Comparison of ENCODE assay signal across 8 cellular contexts in genomic region chr1:26827205-26827604, GRCh38. TPM values are rescaled to one million over a fixed set of nuclear protein-coding genes. Genes with fewer than 3 reads are reported as not detected.
DNase-seq lines count a peak whose midpoint lies in the region; ATAC-seq, FAIRE-seq and TF ChIP-seq lines count a peak whose summit lies in the region.

No MANE protein-coding gene starts in this region.

- H3K4me3 ChIP-seq in astrocyte of the spinal cord (ENCODE audit: low read depth, low read length) (peak overlapping the region; percentile 73), HepG2 (replicated peaks in 1 of 3; ENCODE audit: insufficient read depth in 1 of 3, low read depth in 2 of 3, low read length in 3 of 3) (peak overlapping the region; percentile 77 to 83 (median 79)), thoracic aorta (peak overlapping the region; percentile 83)

- H3K9me3 ChIP-seq in HepG2 (ENCODE audit: low read length) (no peaks in the 10 kb centered on the region), thoracic aorta (no peaks in the 10 kb centered on the region)

- peaks cover 29% of the 10 kb centered on the region for H3K36me3 Mint-ChIP-seq in T-helper 2 cell treated with Interferon-gamma antibody and Interleukin-4, amounts not matched to agents 5 μg/mL and 100 μg/mL, for 36 hours (ENCODE audit: low read depth)

- no peaks in the 10 kb centered on the region for H3K9me3 Mint-ChIP-seq in T-helper 2 cell treated with Interferon-gamma antibody and Interleukin-4, amounts not matched to agents 5 μg/mL and 100 μg/mL, for 36 hours

- peaks cover 79% of the 10 kb centered on the region for H3K4me1 ChIP-seq in HepG2 (ENCODE audit: insufficient read depth, low read length)
- H3K4me1 ChIP-seq in thoracic aorta (ENCODE audit: control insufficient read depth in 1 of 2, low read depth in 2 of 2): peaks cover 14 to 37% of the 10 kb centered on the region in 2 donors

- ATAC-seq in HepG2 (no peak), thoracic aorta (ENCODE audit: insufficient number of reproducible peaks, low FRiP score, low read depth) (no peak), GM18873 (IDR thresholded peaks at IDR 0.05; ENCODE audit: low FRiP score, unreplicated experiment) (no peak), GM18909 (IDR thresholded peaks at IDR 0.05; ENCODE audit: poor library complexity, unreplicated experiment) (no peak)

- TF ChIP-seq EP300 in HepG2 (IDR thresholded peaks at IDR 0.05; ENCODE audit: low read depth in 2 of 2, low read length in 2 of 2): no peak
- TF ChIP-seq EP300 in HepG2 (CRISPR knock-in tag; IDR thresholded peaks at IDR 0.05; ENCODE audit: borderline replicate concordance): no peak

- H3K4me2 ChIP-seq in HepG2 (ENCODE audit: low read depth, low read length): peak overlapping the region; percentile 85

- no peaks in the 10 kb centered on the region; a peak in 1 of 5 replicates for H3K27me3 ChIP-seq in HepG2 (ENCODE audit: control insufficient read depth in 1 of 2, insufficient read depth in 2 of 2, low read length in 2 of 2)
- H3K27me3 ChIP-seq in thoracic aorta (replicated peaks; ENCODE audit: insufficient read depth): no peaks in the 10 kb centered on the region

- 29% methylated on average over 10 of the region's 10 CpGs for WGBS in HepG2 (ENCODE audit: low lambda C conversion rate)

- in situ Hi-C loops in astrocyte of the spinal cord (cut with HindIII; ENCODE audit: low sequenced_read_pairs): no loop called here
- in situ Hi-C loops in HepG2 (cut with HindIII; ENCODE audit: extremely low pct_ligation_motif_present, low pct_unique_long_range_greater_than_20kb): no loop called here

- DNase-seq in T-helper 2 cell treated with Interferon-gamma antibody and Interleukin-4, amounts not matched to agents 5 μg/mL and 100 μg/mL, for 36 hours (ENCODE audit: low spot score): no peak
- DNase-seq in T-helper 2 cell (no peak), astrocyte of the spinal cord (ENCODE audit: low read depth, low spot score) (no peak), HepG2 (ENCODE audit: low spot score) (no peak), thoracic aorta (ENCODE audit: low spot score) (no peak)
- DNase-seq in stimulated activated CD4-positive, alpha-beta T cell treated with anti-CD3 and anti-CD28 coated beads, Interleukin-2, amount 100 ng/mL, for 24 hours: no peak

- H3K36me3 ChIP-seq in HepG2 (replicated peaks in 1 of 2; ENCODE audit: control insufficient read depth in 1 of 2, insufficient read depth in 2 of 2, low read length in 2 of 2) (peaks cover under 1 to 2% of the 10 kb centered on the region in 2 experiments; a peak in 1 of 5 replicates), thoracic aorta (no peaks in the 10 kb centered on the region)

- no peak overlapping the region for H2AFZ ChIP-seq in HepG2 (ENCODE audit: low read length)

- H3K4me3 Mint-ChIP-seq in T-helper 2 cell treated with Interferon-gamma antibody and Interleukin-4, amounts not matched to agents 5 μg/mL and 100 μg/mL, for 36 hours: peak overlapping the region; percentile 97

- no peak for FAIRE-seq in HepG2 (lab: Jason Lieb, UNC)

- CTCF ChIA-PET in HepG2 (lab: Yijun Ruan, JAX; ENCODE audit: low intra/inter-chr PET ratio, low total read pairs): no interaction called here

- H3K27ac Mint-ChIP-seq in T-helper 2 cell treated with Interferon-gamma antibody and Interleukin-4, amounts not matched to agents 5 μg/mL and 100 μg/mL, for 36 hours: peak overlapping the region; percentile 91

- TF ChIP-seq CTCF in astrocyte of the spinal cord (IDR thresholded peaks at IDR 0.05; ENCODE audit: low read depth, low read length): no peak
- no peak for TF ChIP-seq CTCF in HepG2 (CRISPR knock-in tag; IDR thresholded peaks at IDR 0.05)
- no peak for TF ChIP-seq CTCF in thoracic aorta (IDR thresholded peaks at IDR 0.05)

- no TSS peak for BruUV-seq in HepG2 (replicated peaks; lab: Mats Ljungman, UMichigan)

- peaks cover 23% of the 10 kb centered on the region for H3K79me2 ChIP-seq in HepG2 (ENCODE audit: insufficient read depth, low read length)

- H3K27ac ChIP-seq in HepG2 (ENCODE audit: extremely low read length, insufficient read depth, low read length) (no peak overlapping the region), thoracic aorta (peak overlapping the region; percentile 1 to 64)

- POLR2A ChIA-PET in HepG2 (lab: Yijun Ruan, JAX): no interaction called here

- H3K27me3 Mint-ChIP-seq in T-helper 2 cell treated with Interferon-gamma antibody and Interleukin-4, amounts not matched to agents 5 μg/mL and 100 μg/mL, for 36 hours (ENCODE audit: low read depth): no peaks in the 10 kb centered on the region

- intact Hi-C loops in HepG2 (cut with micrococcal nuclease; ENCODE audit: unreplicated experiment): no loop called here

- peak overlapping the region; percentile 70; the same call in 1 of the 2 replicates for H3K9ac ChIP-seq in HepG2 (ENCODE audit: insufficient read depth, low read depth, low read length)

- peaks cover 4% of the 10 kb centered on the region; the same call in 1 of the 2 replicates for H4K20me1 ChIP-seq in HepG2 (ENCODE audit: insufficient read depth, low read length)

- peaks cover 45% of the 10 kb centered on the region for H3K4me1 Mint-ChIP-seq in T-helper 2 cell treated with Interferon-gamma antibody and Interleukin-4, amounts not matched to agents 5 μg/mL and 100 μg/mL, for 36 hours (ENCODE audit: low read depth)

- no peak for TF ChIP-seq RAD21 in HepG2 (CRISPR knock-in tag; IDR thresholded peaks at IDR 0.05)

- TF ChIP-seq POLR2A in HepG2 (IDR thresholded peaks at IDR 0.05; ENCODE audit: insufficient read depth in 1 of 2, low read depth in 2 of 2, low read length in 2 of 2): no peak

RNA-seq across cellular contexts. Expression of gene ZDHHC18, which starts 0.7 kb away (rescaled TPM):
- total RNA-seq in HepG2 (2016; rRNA removed; fragmentation: Illumina TruSeq; extraction: Trizol): 9.0 and 13.2 TPM in 2 replicates
- 6.6 and 7.7 TPM in 2 replicates for total RNA-seq in HepG2 (2016; cell fraction: cytosol; rRNA removed; fragmentation: Illumina TruSeq; extraction: Trizol; ENCODE audit: low read depth)
- total RNA-seq in HepG2 (2016; cell fraction: insoluble cytoplasmic fraction; rRNA removed; fragmentation: Illumina TruSeq; extraction: Trizol): 7.9 and 11.9 TPM in 2 replicates
- 21.8 and 26.5 TPM in 2 replicates for total RNA-seq in HepG2 (2016; cell fraction: membrane; rRNA removed; fragmentation: Illumina TruSeq; extraction: Trizol)
- 9.5 and 10.6 TPM in 2 replicates for total RNA-seq in HepG2 (2016; cell fraction: nucleus; rRNA removed; fragmentation: Illumina TruSeq; extraction: Trizol)
- 35.3 and 40.6 TPM in 2 replicates for polyA plus RNA-seq in HepG2 (2011; rRNA removed)
- 29.0 and 30.0 TPM in 2 replicates for polyA plus RNA-seq in HepG2 (2011; cell fraction: cytosol; rRNA removed)
- polyA plus RNA-seq in HepG2 (2011; cell fraction: nucleus; rRNA removed): 32.6 and 39.8 TPM in 2 replicates
- 12.9 and 16.3 TPM in 2 replicates for polyA plus RNA-seq in HepG2 (2012)
- polyA plus RNA-seq in HepG2 (2016; cell fraction: cytosol; fragmentation: Illumina TruSeq; extraction: Trizol; ENCODE audit: low read depth): 13.9 and 14.2 TPM in 2 replicates
- polyA plus RNA-seq in HepG2 (2016; cell fraction: insoluble cytoplasmic fraction; fragmentation: Illumina TruSeq; extraction: Trizol; ENCODE audit: low read depth): 13.2 and 16.6 TPM in 2 replicates
- 30.8 and 32.0 TPM in 2 replicates for polyA plus RNA-seq in HepG2 (2016; cell fraction: membrane; fragmentation: Illumina TruSeq; extraction: Trizol; ENCODE audit: low read depth)
- polyA plus RNA-seq in HepG2 (2016; cell fraction: nucleus; fragmentation: Illumina TruSeq; extraction: Trizol; ENCODE audit: insufficient read depth, low read depth): 19.3 and 23.8 TPM in 2 replicates
- polyA minus RNA-seq in HepG2 (2011; rRNA and poly(A)+ RNA removed; ENCODE audit: low replicate concordance): 33.5 and 53.0 TPM in 2 replicates
- 11.3 and 14.6 TPM in 2 replicates for polyA minus RNA-seq in HepG2 (2011; cell fraction: cytosol; rRNA and poly(A)+ RNA removed)
- polyA minus RNA-seq in HepG2 (2011; cell fraction: nucleus; rRNA and poly(A)+ RNA removed): 8.4 and 8.7 TPM in 2 replicates
- 10 to 100 TPM; 13.3 to 29.9 TPM for total RNA-seq in thoracic aorta

RNA-seq across cellular contexts. Expression of gene SFN, which starts 35.7 kb away (rescaled TPM):
- total RNA-seq in HepG2 (2016; rRNA removed; fragmentation: Illumina TruSeq; extraction: Trizol): 5.6 and 6.8 TPM in 2 replicates
- total RNA-seq in HepG2 (2016; cell fraction: cytosol; rRNA removed; fragmentation: Illumina TruSeq; extraction: Trizol; ENCODE audit: low read depth): 1.2 and 1.3 TPM in 2 replicates
- 6.1 and 6.5 TPM in 2 replicates for total RNA-seq in HepG2 (2016; cell fraction: insoluble cytoplasmic fraction; rRNA removed; fragmentation: Illumina TruSeq; extraction: Trizol)
- 2.4 and 2.5 TPM in 2 replicates for total RNA-seq in HepG2 (2016; cell fraction: membrane; rRNA removed; fragmentation: Illumina TruSeq; extraction: Trizol)
- total RNA-seq in HepG2 (2016; cell fraction: nucleus; rRNA removed; fragmentation: Illumina TruSeq; extraction: Trizol): 2.2 and 3.0 TPM in 2 replicates
- 4.0 and 4.3 TPM in 2 replicates for polyA plus RNA-seq in HepG2 (2011; rRNA removed)
- 2.8 and 3.9 TPM in 2 replicates for polyA plus RNA-seq in HepG2 (2011; cell fraction: cytosol; rRNA removed)
- polyA plus RNA-seq in HepG2 (2011; cell fraction: nucleus; rRNA removed): 1.8 and 2.5 TPM in 2 replicates
- 4.0 and 4.4 TPM in 2 replicates for polyA plus RNA-seq in HepG2 (2012)
- 1.4 and 1.6 TPM in 2 replicates for polyA plus RNA-seq in HepG2 (2016; cell fraction: cytosol; fragmentation: Illumina TruSeq; extraction: Trizol; ENCODE audit: low read depth)
- polyA plus RNA-seq in HepG2 (2016; cell fraction: insoluble cytoplasmic fraction; fragmentation: Illumina TruSeq; extraction: Trizol; ENCODE audit: low read depth): 9.2 and 11.4 TPM in 2 replicates
- 2.1 and 2.5 TPM in 2 replicates for polyA plus RNA-seq in HepG2 (2016; cell fraction: membrane; fragmentation: Illumina TruSeq; extraction: Trizol; ENCODE audit: low read depth)
- 4.6 and 6.2 TPM in 2 replicates for polyA plus RNA-seq in HepG2 (2016; cell fraction: nucleus; fragmentation: Illumina TruSeq; extraction: Trizol; ENCODE audit: insufficient read depth, low read depth)
- polyA minus RNA-seq in HepG2 (2011; rRNA and poly(A)+ RNA removed; ENCODE audit: low replicate concordance): 2.2 and 119 TPM in 2 replicates
- polyA minus RNA-seq in HepG2 (2011; cell fraction: cytosol; rRNA and poly(A)+ RNA removed): 3.0 and 4.8 TPM in 2 replicates
- polyA minus RNA-seq in HepG2 (2011; cell fraction: nucleus; rRNA and poly(A)+ RNA removed): 0.37 and 1.7 TPM in 2 replicates
- 1 to 10 TPM; 1.9 to 3.8 TPM for total RNA-seq in thoracic aorta

RNA-seq across cellular contexts. Expression of gene PIGV, which starts 39.5 kb away (rescaled TPM):
- total RNA-seq in HepG2 (2016; rRNA removed; fragmentation: Illumina TruSeq; extraction: Trizol) (7.9 and 13.5 TPM in 2 replicates), thoracic aorta (10 to 100 TPM; 13.5 to 22.9 TPM)
- total RNA-seq in HepG2 (2016; cell fraction: cytosol; rRNA removed; fragmentation: Illumina TruSeq; extraction: Trizol; ENCODE audit: low read depth): 4.3 and 4.8 TPM in 2 replicates
- total RNA-seq in HepG2 (2016; cell fraction: insoluble cytoplasmic fraction; rRNA removed; fragmentation: Illumina TruSeq; extraction: Trizol): 8.9 and 14.1 TPM in 2 replicates
- 9.7 and 9.9 TPM in 2 replicates for total RNA-seq in HepG2 (2016; cell fraction: membrane; rRNA removed; fragmentation: Illumina TruSeq; extraction: Trizol)
- total RNA-seq in HepG2 (2016; cell fraction: nucleus; rRNA removed; fragmentation: Illumina TruSeq; extraction: Trizol): 14.6 and 15.0 TPM in 2 replicates
- 22.7 and 26.0 TPM in 2 replicates for polyA plus RNA-seq in HepG2 (2011; rRNA removed)
- polyA plus RNA-seq in HepG2 (2011; cell fraction: cytosol; rRNA removed): 21.0 and 27.5 TPM in 2 replicates
- polyA plus RNA-seq in HepG2 (2011; cell fraction: nucleus; rRNA removed): 14.3 and 18.5 TPM in 2 replicates
- polyA plus RNA-seq in HepG2 (2012): 13.6 and 14.8 TPM in 2 replicates
- 2.9 and 4.4 TPM in 2 replicates for polyA plus RNA-seq in HepG2 (2016; cell fraction: cytosol; fragmentation: Illumina TruSeq; extraction: Trizol; ENCODE audit: low read depth)
- polyA plus RNA-seq in HepG2 (2016; cell fraction: insoluble cytoplasmic fraction; fragmentation: Illumina TruSeq; extraction: Trizol; ENCODE audit: low read depth): 6.7 and 7.2 TPM in 2 replicates
- 5.3 and 7.0 TPM in 2 replicates for polyA plus RNA-seq in HepG2 (2016; cell fraction: membrane; fragmentation: Illumina TruSeq; extraction: Trizol; ENCODE audit: low read depth)
- 16.2 and 17.4 TPM in 2 replicates for polyA plus RNA-seq in HepG2 (2016; cell fraction: nucleus; fragmentation: Illumina TruSeq; extraction: Trizol; ENCODE audit: insufficient read depth, low read depth)
- polyA minus RNA-seq in HepG2 (2011; rRNA and poly(A)+ RNA removed; ENCODE audit: low replicate concordance): 41.6 and 80.7 TPM in 2 replicates
- polyA minus RNA-seq in HepG2 (2011; cell fraction: cytosol; rRNA and poly(A)+ RNA removed): 15.5 and 15.7 TPM in 2 replicates
- 11.7 and 14.5 TPM in 2 replicates for polyA minus RNA-seq in HepG2 (2011; cell fraction: nucleus; rRNA and poly(A)+ RNA removed)
